In genomic region chr1:8816831-8817412, GRCh38 we compare ENCODE assay signal across 8 cellular contexts. TPM values are rescaled to one million over a fixed set of nuclear protein-coding genes. Genes with fewer than 3 reads are reported as not detected.
DNase-seq lines count a peak whose midpoint lies in the region; ATAC-seq and TF ChIP-seq lines count a peak whose summit lies in the region.

No MANE protein-coding gene starts in this region.

- peaks cover 7% of the 10 kb centered on the region for H3K36me3 Mint-ChIP-seq in activated CD4-positive, alpha-beta memory T cell treated with anti-CD3 and anti-CD28 coated beads, Interleukin-2, amount 10 ng/mL, durations not matched to agents 7 days and 5 days (ENCODE audit: low read depth)
- no peaks in the 10 kb centered on the region for H3K36me3 Mint-ChIP-seq in endodermal cell (ENCODE audit: low read depth)

- H3K4me3 ChIP-seq in endodermal cell (ENCODE audit: low read length) (peak overlapping the region; percentile 90), thoracic aorta (peak overlapping the region; percentile 97)

- POLR2A ChIA-PET in activated CD4-positive, alpha-beta memory T cell treated with anti-CD3 and anti-CD28 coated beads, Interleukin-2, amount 10 ng/mL, durations not matched to agents 7 days and 5 days (lab: Charles Lee) = interaction anchor here (1.0 to 3.5 kb wide), 5 partner anchors 50 to 255 kb away, joined by 3 to 26 read pairs (median 4); partner anchors contain the start of gene ENO1

- H3K9me3 ChIP-seq in endodermal cell (ENCODE audit: control insufficient read depth, low read length) (no peaks in the 10 kb centered on the region), thoracic aorta (no peaks in the 10 kb centered on the region)

- peak; percentile 92 for DNase-seq in NCI-H510A treated with DMSO at 0.1 percent for 48 hours (lab: John Stamatoyannopoulos, UW)
- no peak for DNase-seq in NCI-H510A (lab: John Stamatoyannopoulos, UW)
- peak; percentile 27 for DNase-seq in activated CD4-positive, alpha-beta memory T cell treated with anti-CD3 and anti-CD28 coated beads, Interleukin-2, amount 10 ng/mL, durations not matched to agents 7 days and 5 days
- peak; percentile 78 for DNase-seq in endodermal cell
- DNase-seq in mucosa of gallbladder (ENCODE audit: low spot score) = peak; percentile 24
- DNase-seq in thoracic aorta (ENCODE audit: low spot score) = no peak
- DNase-seq in DMS114 treated with DMSO at 0.1 percent for 48 hours (lab: John Stamatoyannopoulos, UW; ENCODE audit: unreplicated experiment) = no peak

- CTCF ChIA-PET in activated CD4-positive, alpha-beta memory T cell treated with anti-CD3 and anti-CD28 coated beads, Interleukin-2, amount 10 ng/mL, durations not matched to agents 7 days and 5 days (lab: Charles Lee) = interaction anchor here (1.0 to 3.7 kb wide), 3 partner anchors 32 to 255 kb away, joined by 3 to 21 read pairs (median 3); no protein-coding TSS in a partner anchor

- TF ChIP-seq CTCF in endodermal cell (conservative IDR thresholded peaks at IDR 0.05) (no peak), thoracic aorta (IDR thresholded peaks at IDR 0.05) (no peak)

- H3K27me3 ChIP-seq in endodermal cell (ENCODE audit: control insufficient read depth, insufficient read depth, low read length, poor library complexity, severe bottlenecking) (no peaks in the 10 kb centered on the region), thoracic aorta (replicated peaks; ENCODE audit: insufficient read depth) (no peaks in the 10 kb centered on the region)

- H3K27ac ChIP-seq in endodermal cell (ENCODE audit: low read depth, low read length) = peak overlapping the region; percentile 97
- peak overlapping the region; percentile 91 to 93 for H3K27ac ChIP-seq in thoracic aorta

- WGBS in endodermal cell (ENCODE audit: insufficient coverage in 1 of 2, insufficient read length in 1 of 2), 2 experiments = 0% methylated on average over 12 to 41 of the region's 41 CpGs

- H3K36me3 ChIP-seq in endodermal cell (ENCODE audit: control insufficient read depth, insufficient read depth, low read length) (no peaks in the 10 kb centered on the region), thoracic aorta (no peaks in the 10 kb centered on the region)

- H3K4me1 Mint-ChIP-seq in activated CD4-positive, alpha-beta memory T cell treated with anti-CD3 and anti-CD28 coated beads, Interleukin-2, amount 10 ng/mL, durations not matched to agents 7 days and 5 days = peaks cover 49% of the 10 kb centered on the region
- H3K4me1 Mint-ChIP-seq in endodermal cell = peaks cover 44% of the 10 kb centered on the region

- peak overlapping the region; percentile 90 for H3K9ac ChIP-seq in endodermal cell (ENCODE audit: extremely low read depth, low read length, poor library complexity, severe bottlenecking)

- H3K27ac Mint-ChIP-seq in activated CD4-positive, alpha-beta memory T cell treated with anti-CD3 and anti-CD28 coated beads, Interleukin-2, amount 10 ng/mL, durations not matched to agents 7 days and 5 days = peak overlapping the region; percentile 75
- H3K27ac Mint-ChIP-seq in endodermal cell = peak overlapping the region; percentile 97

- ATAC-seq in HG03442 (IDR thresholded peaks at IDR 0.05; ENCODE audit: unreplicated experiment) = peak; percentile 20
- peak; percentile 20 for ATAC-seq in thoracic aorta (ENCODE audit: insufficient number of reproducible peaks, low FRiP score, low read depth)

- H3K27me3 Mint-ChIP-seq in activated CD4-positive, alpha-beta memory T cell treated with anti-CD3 and anti-CD28 coated beads, Interleukin-2, amount 10 ng/mL, durations not matched to agents 7 days and 5 days = peaks cover 7% of the 10 kb centered on the region
- no peaks in the 10 kb centered on the region for H3K27me3 Mint-ChIP-seq in endodermal cell (ENCODE audit: insufficient read depth)

- H3K4me3 Mint-ChIP-seq in activated CD4-positive, alpha-beta memory T cell treated with anti-CD3 and anti-CD28 coated beads, Interleukin-2, amount 10 ng/mL, durations not matched to agents 7 days and 5 days = peak overlapping the region; percentile 82
- H3K4me3 Mint-ChIP-seq in endodermal cell = peak overlapping the region; percentile 80

- H3K4me1 ChIP-seq in endodermal cell (ENCODE audit: control insufficient read depth, insufficient read depth, low read length) = no peaks in the 10 kb centered on the region
- H3K4me1 ChIP-seq in thoracic aorta (ENCODE audit: control insufficient read depth in 1 of 2, low read depth in 2 of 2) = peaks cover 4 to 25% of the 10 kb centered on the region in 2 donors

- H3K9me3 Mint-ChIP-seq in activated CD4-positive, alpha-beta memory T cell treated with anti-CD3 and anti-CD28 coated beads, Interleukin-2, amount 10 ng/mL, durations not matched to agents 7 days and 5 days = no peaks in the 10 kb centered on the region
- H3K9me3 Mint-ChIP-seq in endodermal cell = no peaks in the 10 kb centered on the region

RNA-seq across cellular contexts. Expression of gene RERE, which starts 0.5 kb away (rescaled TPM):
- 100 to 1,000 TPM in 1 of 2 experiments, 10 to 100 TPM in 1; 96.6 to 101 TPM for total RNA-seq in activated CD4-positive, alpha-beta memory T cell treated with anti-CD3 and anti-CD28 coated beads, Interleukin-2, amount 10 ng/mL, durations not matched to agents 7 days and 5 days
- total RNA-seq in endodermal cell = 100 to 1,000 TPM; 159 to 179 TPM
- polyA plus RNA-seq in endodermal cell (2013, experiment 1 of 2) = 120 TPM
- polyA plus RNA-seq in endodermal cell (2013, experiment 2 of 2) = 97.7 TPM
- total RNA-seq in mucosa of gallbladder = 134 TPM
- total RNA-seq in thoracic aorta = 100 to 1,000 TPM; 144 to 174 TPM

Comparison
In these comparisons a context has a peak if more than half of its experiments do, and no peak if none do; other contexts are left out.
1. DNase-seq: peak in NCI-H510A treated with DMSO at 0.1 percent for 48 hours (single experiment), activated CD4-positive, alpha-beta memory T cell treated with anti-CD3 and anti-CD28 coated beads, Interleukin-2, amount 10 ng/mL, durations not matched to agents 7 days and 5 days (single experiment), endodermal cell (single experiment) and mucosa of gallbladder (single experiment); none in NCI-H510A (single experiment), thoracic aorta (single experiment) and DMS114 treated with DMSO at 0.1 percent for 48 hours (single experiment).